Comparison of ENCODE assay signal across 1 cellular context in the genomic region with DNA sequence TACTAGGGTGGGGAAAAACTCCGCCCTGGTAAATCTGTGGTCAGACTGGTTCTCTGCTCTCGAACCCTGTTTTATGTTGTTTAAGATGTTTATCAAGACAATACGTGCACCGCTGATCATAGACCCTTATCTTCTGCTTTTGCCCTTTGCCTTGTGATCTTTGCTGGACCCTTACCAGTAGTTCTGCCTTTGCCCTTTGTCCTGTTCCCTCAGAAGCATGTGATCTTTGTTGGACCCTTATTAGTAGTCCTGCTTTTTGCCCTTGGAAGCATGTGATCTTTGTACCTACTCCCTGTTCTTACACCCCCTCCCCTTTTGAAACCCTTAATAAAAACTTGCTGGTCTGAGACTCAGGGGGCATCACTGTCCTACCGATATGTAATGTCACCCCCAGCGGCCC.
DNase-seq lines count a peak whose midpoint lies in the region; ATAC-seq, FAIRE-seq and TF ChIP-seq lines count a peak whose summit lies in the region.
"Not testable (repeated sequence)": the region's sequence is repeated elsewhere in the genome, so short reads cannot be mapped to it uniquely, and the experiment has no call there.

No MANE protein-coding gene starts in this region.

- TF ChIP-seq EP300 in HepG2 (IDR thresholded peaks at IDR 0.05; ENCODE audit: low read depth in 2 of 2, low read length in 2 of 2); HepG2 (CRISPR knock-in tag; IDR thresholded peaks at IDR 0.05; ENCODE audit: borderline replicate concordance): not testable (repeated sequence)

- intact Hi-C loops in HepG2 (cut with micrococcal nuclease; ENCODE audit: unreplicated experiment): not testable (repeated sequence)

- WGBS in HepG2 (ENCODE audit: low lambda C conversion rate): 23% methylated on average over 6 of the region's 6 CpGs

- H4K20me1 ChIP-seq in HepG2 (ENCODE audit: insufficient read depth, low read length): not testable (repeated sequence)

- not testable (repeated sequence) for H3K9me3 ChIP-seq in HepG2 (ENCODE audit: low read length)

- peaks cover 29% of the 10 kb centered on the region for H3K4me1 ChIP-seq in HepG2 (ENCODE audit: insufficient read depth, low read length)

- CTCF ChIA-PET in HepG2 (lab: Yijun Ruan, JAX; ENCODE audit: low intra/inter-chr PET ratio, low total read pairs): not testable (repeated sequence)

- H3K79me2 ChIP-seq in HepG2 (ENCODE audit: insufficient read depth, low read length): not testable (repeated sequence)

- not testable (repeated sequence) for H3K9ac ChIP-seq in HepG2 (ENCODE audit: insufficient read depth, low read depth, low read length)

- H3K27ac ChIP-seq in HepG2 (ENCODE audit: extremely low read length, insufficient read depth, low read length): not testable (repeated sequence)

- not testable (repeated sequence) for FAIRE-seq in HepG2 (lab: Jason Lieb, UNC)

- TF ChIP-seq POLR2A in HepG2 (IDR thresholded peaks at IDR 0.05; ENCODE audit: insufficient read depth in 1 of 2, low read depth in 2 of 2, low read length in 2 of 2): not testable (repeated sequence)

- not testable (repeated sequence) for TF ChIP-seq CTCF in HepG2 (CRISPR knock-in tag; IDR thresholded peaks at IDR 0.05)

- not testable (repeated sequence) for H3K4me2 ChIP-seq in HepG2 (ENCODE audit: low read depth, low read length)

- not testable (repeated sequence) for TF ChIP-seq RAD21 in HepG2 (CRISPR knock-in tag; IDR thresholded peaks at IDR 0.05)

- DNase-seq in HepG2 (ENCODE audit: low spot score): not testable (repeated sequence)

- H3K27me3 ChIP-seq in HepG2 (ENCODE audit: control insufficient read depth in 1 of 2, insufficient read depth in 2 of 2, low read length in 2 of 2): not testable (repeated sequence)

- ATAC-seq in HepG2: not testable (repeated sequence)

- in situ Hi-C loops in HepG2 (cut with HindIII; ENCODE audit: extremely low pct_ligation_motif_present, low pct_unique_long_range_greater_than_20kb): not testable (repeated sequence)

- H3K4me3 ChIP-seq in HepG2 (replicated peaks in 1 of 3; ENCODE audit: insufficient read depth in 1 of 3, low read depth in 2 of 3, low read length in 3 of 3): not testable (repeated sequence)

- BruUV-seq in HepG2 (replicated peaks; lab: Mats Ljungman, UMichigan): not testable (repeated sequence)

- H3K36me3 ChIP-seq in HepG2 (replicated peaks in 1 of 2; ENCODE audit: control insufficient read depth in 1 of 2, insufficient read depth in 2 of 2, low read length in 2 of 2): not testable (repeated sequence)

- not testable (repeated sequence) for H2AFZ ChIP-seq in HepG2 (ENCODE audit: low read length)

- POLR2A ChIA-PET in HepG2 (lab: Yijun Ruan, JAX): not testable (repeated sequence)

TF ChIP-seq in HepG2, 621 proteins besides CTCF, POLR2A, EP300 and RAD21:
- TF ChIP-seq ESRRA (CRISPR knock-in tag; IDR thresholded peaks at IDR 0.05; ENCODE audit: low read depth) (peak; percentile 60; the same call in 1 of the 2 replicates), HNF4G (IDR thresholded peaks at IDR 0.05; ENCODE audit: borderline replicate concordance, low read depth, low read length) (peak; percentile 50), ZBTB7A (CRISPR knock-in tag; IDR thresholded peaks at IDR 0.05) (0 out of 2 replicates have a peak, but pooled peaks have one; percentile 46), HNF4A (CRISPR knock-in tag; IDR thresholded peaks at IDR 0.05) (peak; percentile 73), NCOR1 (IDR thresholded peaks at IDR 0.05; ENCODE audit: borderline replicate concordance, low read length) (peak; percentile 49; the same call in 1 of the 2 replicates)
- not testable (repeated sequence) for TF ChIP-seq HNF4G (CRISPR knock-in tag; IDR thresholded peaks at IDR 0.05; ENCODE audit: borderline replicate concordance, low read depth)
- TF ChIP-seq, protein P1, sequence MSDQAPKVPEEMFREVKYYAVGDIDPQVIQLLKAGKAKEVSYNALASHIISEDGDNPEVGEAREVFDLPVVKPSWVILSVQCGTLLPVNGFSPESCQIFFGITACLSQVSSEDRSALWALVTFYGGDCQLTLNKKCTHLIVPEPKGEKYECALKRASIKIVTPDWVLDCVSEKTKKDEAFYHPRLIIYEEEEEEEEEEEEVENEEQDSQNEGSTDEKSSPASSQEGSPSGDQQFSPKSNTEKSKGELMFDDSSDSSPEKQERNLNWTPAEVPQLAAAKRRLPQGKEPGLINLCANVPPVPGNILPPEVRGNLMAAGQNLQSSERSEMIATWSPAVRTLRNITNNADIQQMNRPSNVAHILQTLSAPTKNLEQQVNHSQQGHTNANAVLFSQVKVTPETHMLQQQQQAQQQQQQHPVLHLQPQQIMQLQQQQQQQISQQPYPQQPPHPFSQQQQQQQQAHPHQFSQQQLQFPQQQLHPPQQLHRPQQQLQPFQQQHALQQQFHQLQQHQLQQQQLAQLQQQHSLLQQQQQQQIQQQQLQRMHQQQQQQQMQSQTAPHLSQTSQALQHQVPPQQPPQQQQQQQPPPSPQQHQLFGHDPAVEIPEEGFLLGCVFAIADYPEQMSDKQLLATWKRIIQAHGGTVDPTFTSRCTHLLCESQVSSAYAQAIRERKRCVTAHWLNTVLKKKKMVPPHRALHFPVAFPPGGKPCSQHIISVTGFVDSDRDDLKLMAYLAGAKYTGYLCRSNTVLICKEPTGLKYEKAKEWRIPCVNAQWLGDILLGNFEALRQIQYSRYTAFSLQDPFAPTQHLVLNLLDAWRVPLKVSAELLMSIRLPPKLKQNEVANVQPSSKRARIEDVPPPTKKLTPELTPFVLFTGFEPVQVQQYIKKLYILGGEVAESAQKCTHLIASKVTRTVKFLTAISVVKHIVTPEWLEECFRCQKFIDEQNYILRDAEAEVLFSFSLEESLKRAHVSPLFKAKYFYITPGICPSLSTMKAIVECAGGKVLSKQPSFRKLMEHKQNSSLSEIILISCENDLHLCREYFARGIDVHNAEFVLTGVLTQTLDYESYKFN (CRISPR knock-in tag; conservative IDR thresholded peaks at IDR 0.05): peak; percentile 36
